Comparison of ENCODE assay signal across 8 cellular contexts in the genomic region with DNA sequence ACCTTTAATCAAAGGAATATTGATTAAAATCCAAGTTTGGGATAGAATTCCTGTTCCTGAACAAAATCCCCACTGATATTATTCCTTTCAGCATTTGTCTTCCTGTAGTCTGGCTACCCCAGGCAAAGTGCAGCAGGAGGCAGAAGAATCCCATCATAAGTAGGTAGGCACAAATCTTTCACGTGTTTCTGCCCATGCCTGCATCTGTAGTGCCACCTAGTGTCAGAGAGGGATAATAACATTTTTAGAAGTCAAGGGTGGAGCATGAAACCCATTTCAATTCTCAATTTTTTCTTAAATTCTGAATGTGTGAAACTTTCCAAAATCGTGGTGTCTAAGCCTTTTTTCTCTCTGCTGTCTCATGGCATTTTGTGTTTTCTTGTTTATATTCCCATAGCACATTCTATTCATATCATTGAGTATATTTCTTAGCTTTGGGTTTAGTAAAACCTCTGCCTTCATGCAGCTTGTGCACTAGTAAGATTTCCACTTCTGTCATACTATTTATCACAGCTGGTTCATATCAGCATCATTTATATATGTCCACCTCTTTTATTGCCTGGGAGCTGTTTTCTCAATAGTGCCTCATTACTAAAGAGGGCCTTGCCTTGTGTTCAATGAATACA. TPM values are rescaled to one million over a fixed set of nuclear protein-coding genes. Genes with fewer than 3 reads are reported as not detected.
A peak's percentile ranks its signal among the peaks of the same experiment; 100 is the strongest.
DNase-seq lines count a peak whose midpoint lies in the region; FAIRE-seq and TF ChIP-seq lines count a peak whose summit lies in the region.

No MANE protein-coding gene starts in this region.

- TF ChIP-seq CTCF in 22Rv1 (IDR thresholded peaks at IDR 0.05) (peak; percentile 99), GM06990 (IDR thresholded peaks at IDR 0.05; ENCODE audit: insufficient read depth, low read length, poor library complexity, severe bottlenecking) (peak; percentile 83), HEK293 (tag by site-specific recombination; IDR thresholded peaks at IDR 0.05) (peak; percentile 64), brain (conservative IDR thresholded peaks at IDR 0.05) (peak; percentile 89 to 92)

- H3K4me3 Mint-ChIP-seq in brain, result no peak overlapping the region

- CTCF ChIA-PET in HEK293 (lab: Yijun Ruan, JAX), result interaction anchor here (0.5 to 2.1 kb wide), 25 partner anchors 9 to 1097 kb away, joined by 3 to 10 read pairs (median 3); a partner anchor contains a TSS

- no peaks in the 10 kb centered on the region for H3K9me3 ChIP-seq in HEK293 (ENCODE audit: control insufficient read depth, insufficient read depth, low read depth, low read length)

- no peaks in the 10 kb centered on the region for H3K4me1 Mint-ChIP-seq in brain

- H3K27ac Mint-ChIP-seq in brain, result peak overlapping the region in 2 of 5 experiments; percentile 12 to 23

- DNase-seq in GM06990 (ENCODE audit: extremely low read depth, insufficient read length), result peak; percentile 15
- peak; percentile 38 for DNase-seq in MV-4-11 (lab: John Stamatoyannopoulos, UW)
- peak; percentile 31 to 35 for DNase-seq in SHP77 (lab: John Stamatoyannopoulos, UW)
- DNase-seq in stimulated activated CD4-positive, alpha-beta T cell treated with anti-CD3 and anti-CD28 coated beads, TNF-alpha, amount 100 ng/mL, for 24 hours (ENCODE audit: low read depth in 3 of 3), result peak; percentile 3 to 12 (median 5)

- H3K9me3 Mint-ChIP-seq in brain, result no peaks in the 10 kb centered on the region

- H3K27ac ChIP-seq in 22Rv1 (no peak overlapping the region), HEK293 (ENCODE audit: extremely low read depth, low read depth, low read length) (no peak overlapping the region)

- H3K27me3 Mint-ChIP-seq in brain, result peaks cover 6% of the 10 kb centered on the region

- POLR2A ChIA-PET in HEK293 (lab: Yijun Ruan, JAX), result no interaction called here

- H3K36me3 Mint-ChIP-seq in brain, result no peaks in the 10 kb centered on the region

- peak; percentile 95 for FAIRE-seq in islet of Langerhans (lab: Jason Lieb, UNC)

- no peak overlapping the region for H3K4me3 ChIP-seq in GM06990 (replicated peaks; ENCODE audit: low read depth, low read length)
- no peak overlapping the region for H3K4me3 ChIP-seq in HEK293 (ENCODE audit: low read depth, low read length)

- no peaks in the 10 kb centered on the region for H3K36me3 ChIP-seq in GM06990 (ENCODE audit: control insufficient read depth, insufficient read depth, low read length)
- H3K36me3 ChIP-seq in HEK293 (ENCODE audit: control insufficient read depth in 2 of 2, insufficient read depth in 1 of 2, low read length in 2 of 2), result no peaks in the 10 kb centered on the region

- no peaks in the 10 kb centered on the region for H3K27me3 ChIP-seq in GM06990 (replicated peaks; ENCODE audit: control insufficient read depth, insufficient read depth, low read length)

- no peaks in the 10 kb centered on the region for H3K4me1 ChIP-seq in HEK293 (ENCODE audit: control insufficient read depth, insufficient read depth, low read length)

TF ChIP-seq in HEK293, 187 proteins besides CTCF, POLR2A, EP300 and RAD21:
- TF ChIP-seq, protein P1, sequence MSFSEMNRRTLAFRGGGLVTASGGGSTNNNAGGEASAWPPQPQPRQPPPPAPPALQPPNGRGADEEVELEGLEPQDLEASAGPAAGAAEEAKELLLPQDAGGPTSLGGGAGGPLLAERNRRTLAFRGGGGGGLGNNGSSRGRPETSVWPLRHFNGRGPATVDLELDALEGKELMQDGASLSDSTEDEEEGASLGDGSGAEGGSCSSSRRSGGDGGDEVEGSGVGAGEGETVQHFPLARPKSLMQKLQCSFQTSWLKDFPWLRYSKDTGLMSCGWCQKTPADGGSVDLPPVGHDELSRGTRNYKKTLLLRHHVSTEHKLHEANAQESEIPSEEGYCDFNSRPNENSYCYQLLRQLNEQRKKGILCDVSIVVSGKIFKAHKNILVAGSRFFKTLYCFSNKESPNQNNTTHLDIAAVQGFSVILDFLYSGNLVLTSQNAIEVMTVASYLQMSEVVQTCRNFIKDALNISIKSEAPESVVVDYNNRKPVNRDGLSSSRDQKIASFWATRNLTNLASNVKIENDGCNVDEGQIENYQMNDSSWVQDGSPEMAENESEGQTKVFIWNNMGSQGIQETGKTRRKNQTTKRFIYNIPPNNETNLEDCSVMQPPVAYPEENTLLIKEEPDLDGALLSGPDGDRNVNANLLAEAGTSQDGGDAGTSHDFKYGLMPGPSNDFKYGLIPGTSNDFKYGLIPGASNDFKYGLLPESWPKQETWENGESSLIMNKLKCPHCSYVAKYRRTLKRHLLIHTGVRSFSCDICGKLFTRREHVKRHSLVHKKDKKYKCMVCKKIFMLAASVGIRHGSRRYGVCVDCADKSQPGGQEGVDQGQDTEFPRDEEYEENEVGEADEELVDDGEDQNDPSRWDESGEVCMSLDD (tag by site-specific recombination; IDR thresholded peaks at IDR 0.05), result no peak
- TF ChIP-seq ZNF121 (tag by site-specific recombination; IDR thresholded peaks at IDR 0.05) (no peak), ZNF747 (tag by site-specific recombination; IDR thresholded peaks at IDR 0.05) (no peak), ZFHX2 (tag by site-specific recombination; conservative IDR thresholded peaks at IDR 0.05) (no peak), ZNF791 (tag by site-specific recombination; IDR thresholded peaks at IDR 0.05) (no peak), ZNF350 (tag by site-specific recombination; IDR thresholded peaks at IDR 0.05) (no peak), HOXC10 (CRISPR knock-in tag; IDR thresholded peaks at IDR 0.05) (no peak), ZNF239 (tag by site-specific recombination; IDR thresholded peaks at IDR 0.05) (no peak), ZNF341 (tag by site-specific recombination; IDR thresholded peaks at IDR 0.05; ENCODE audit: low read depth) (no peak), ZNF416 (tag by site-specific recombination; IDR thresholded peaks at IDR 0.05) (no peak), ZNF660 (tag by site-specific recombination; IDR thresholded peaks at IDR 0.05) (peak; percentile 65; the same call in 1 of the 2 replicates), ZNF654 (tag by site-specific recombination; IDR thresholded peaks at IDR 0.05; ENCODE audit: low read depth) (peak; percentile 90), ZNF248 (tag by site-specific recombination; IDR thresholded peaks at IDR 0.05) (no peak), ZBTB20 (tag by site-specific recombination; IDR thresholded peaks at IDR 0.05) (no peak)

RNA-seq across cellular contexts. Expression of a gene that starts 47.8 kb away (rescaled TPM):
- polyA plus RNA-seq in brain (ENCODE audit: insufficient read depth, low read depth, low replicate concordance), result 6.2 TPM

RNA-seq across cellular contexts. Expression of a gene that starts 53.3 kb away (rescaled TPM):
- polyA plus RNA-seq in brain (ENCODE audit: insufficient read depth, low read depth, low replicate concordance), result 16.0 TPM
